ENCODE assay signal across 8 cellular contexts in genomic region chr1:108560143-108560429, GRCh38. TPM values are rescaled to one million over a fixed set of nuclear protein-coding genes. Genes with fewer than 3 reads are reported as not detected.
DNase-seq lines count a peak whose midpoint lies in the region; ATAC-seq lines count a peak whose summit lies in the region.

No MANE protein-coding gene starts in this region.

- H3K36me3 ChIP-seq in iPS DF 6.9 (ENCODE audit: control insufficient read depth, insufficient read depth, low read length) = no peaks in the 10 kb centered on the region

- H3K27ac Mint-ChIP-seq in activated CD4-positive, alpha-beta T cell treated with anti-CD3 and anti-CD28 coated beads, Interleukin-2, amount 10 ng/mL, durations not matched to agents 24 days and 14 days = peak overlapping the region; percentile 90
- peak overlapping the region; percentile 86 for H3K27ac Mint-ChIP-seq in activated CD4-positive, alpha-beta memory T cell treated with anti-CD3 and anti-CD28 coated beads, Interleukin-2, amount 10 ng/mL, durations not matched to agents 7 days and 5 days
- H3K27ac Mint-ChIP-seq in stimulated activated naive B cell treated with anti-CD40 and anti-IgM and Interleukin-4, amounts not matched to agents 10 μg/mL and 1 μg/mL and 100 μg/mL, for 72 hours = peak overlapping the region; percentile 96

- peak overlapping the region; percentile 93 for H3K4me3 Mint-ChIP-seq in activated CD4-positive, alpha-beta T cell treated with anti-CD3 and anti-CD28 coated beads, Interleukin-2, amount 10 ng/mL, durations not matched to agents 24 days and 14 days
- H3K4me3 Mint-ChIP-seq in activated CD4-positive, alpha-beta memory T cell treated with anti-CD3 and anti-CD28 coated beads, Interleukin-2, amount 10 ng/mL, durations not matched to agents 7 days and 5 days = peak overlapping the region; percentile 95
- peak overlapping the region; percentile 95 for H3K4me3 Mint-ChIP-seq in stimulated activated naive B cell treated with anti-CD40 and anti-IgM and Interleukin-4, amounts not matched to agents 10 μg/mL and 1 μg/mL and 100 μg/mL, for 72 hours

- peaks cover 1% of the 10 kb centered on the region; the same call in 1 of the 2 replicates for H3K4me1 ChIP-seq in iPS DF 6.9 (ENCODE audit: control insufficient read depth, insufficient read depth, low read length)

- POLR2A ChIA-PET in activated CD4-positive, alpha-beta memory T cell treated with anti-CD3 and anti-CD28 coated beads, Interleukin-2, amount 10 ng/mL, durations not matched to agents 7 days and 5 days (lab: Charles Lee) = interaction anchor here (0.6 to 4.2 kb wide), 16 partner anchors 9 to 402 kb away, joined by 3 to 78 read pairs (median 8); partner anchors contain the start of genes CLCC1, GPSM2, HENMT1 and PRPF38B

- H3K4me1 Mint-ChIP-seq in activated CD4-positive, alpha-beta T cell treated with anti-CD3 and anti-CD28 coated beads, Interleukin-2, amount 10 ng/mL, durations not matched to agents 24 days and 14 days = peaks cover 30% of the 10 kb centered on the region
- peaks cover 34% of the 10 kb centered on the region for H3K4me1 Mint-ChIP-seq in activated CD4-positive, alpha-beta memory T cell treated with anti-CD3 and anti-CD28 coated beads, Interleukin-2, amount 10 ng/mL, durations not matched to agents 7 days and 5 days
- peaks cover 11 to 32% of the 10 kb centered on the region in 2 donors for H3K4me1 Mint-ChIP-seq in stimulated activated naive B cell treated with anti-CD40 and anti-IgM and Interleukin-4, amounts not matched to agents 10 μg/mL and 1 μg/mL and 100 μg/mL, for 72 hours

- ATAC-seq in HG03095 (IDR thresholded peaks at IDR 0.05; ENCODE audit: unreplicated experiment) = peak; percentile 27
- ATAC-seq in stimulated activated naive B cell treated with anti-CD40 and anti-IgM and Interleukin-4, amounts not matched to agents 10 μg/mL and 1 μg/mL and 100 μg/mL, for 72 hours (replicated peaks) = peak; percentile 33 to 40

- peak overlapping the region; percentile 57 for H3K4me3 ChIP-seq in iPS DF 6.9 (ENCODE audit: low read length)

- intact Hi-C loops in activated CD4-positive, alpha-beta T cell treated with anti-CD3 and anti-CD28 coated beads, Interleukin-2, amount 10 ng/mL, durations not matched to agents 24 days and 14 days (cut with micrococcal nuclease) = loop anchor here (2.0 to 5.0 kb wide), 3 partner anchors 55 to 358 kb away; partner anchors contain the start of genes PRPF38B and SLC25A24

- no peak overlapping the region for H3K27ac ChIP-seq in iPS DF 6.9 (ENCODE audit: low read length)

- CTCF ChIA-PET in activated CD4-positive, alpha-beta memory T cell treated with anti-CD3 and anti-CD28 coated beads, Interleukin-2, amount 10 ng/mL, durations not matched to agents 7 days and 5 days (lab: Charles Lee) = interaction anchor here (0.6 to 6.0 kb wide), 26 partner anchors 8 to 778 kb away, joined by 3 to 105 read pairs (median 4); partner anchors contain the start of genes PRPF38B, SLC25A24 and STXBP3

- H3K9me3 ChIP-seq in iPS DF 6.9 (ENCODE audit: control insufficient read depth, insufficient read depth, low read length) = no peaks in the 10 kb centered on the region

- no CpG with 5 or more reads among the region's 46 CpGs for WGBS in iPS DF 6.9 (ENCODE audit: insufficient coverage, insufficient read length)

- no peaks in the 10 kb centered on the region for H3K36me3 Mint-ChIP-seq in activated CD4-positive, alpha-beta T cell treated with anti-CD3 and anti-CD28 coated beads, Interleukin-2, amount 10 ng/mL, durations not matched to agents 24 days and 14 days (ENCODE audit: low read depth)
- H3K36me3 Mint-ChIP-seq in activated CD4-positive, alpha-beta memory T cell treated with anti-CD3 and anti-CD28 coated beads, Interleukin-2, amount 10 ng/mL, durations not matched to agents 7 days and 5 days (ENCODE audit: low read depth) = peaks cover 3% of the 10 kb centered on the region
- peaks cover 10 to 13% of the 10 kb centered on the region in 2 donors for H3K36me3 Mint-ChIP-seq in stimulated activated naive B cell treated with anti-CD40 and anti-IgM and Interleukin-4, amounts not matched to agents 10 μg/mL and 1 μg/mL and 100 μg/mL, for 72 hours

- H3K27me3 ChIP-seq in iPS DF 6.9 (ENCODE audit: control insufficient read depth, insufficient read depth, low read length) = no peaks in the 10 kb centered on the region

- H3K9me3 Mint-ChIP-seq in activated CD4-positive, alpha-beta T cell treated with anti-CD3 and anti-CD28 coated beads, Interleukin-2, amount 10 ng/mL, durations not matched to agents 24 days and 14 days = no peaks in the 10 kb centered on the region
- H3K9me3 Mint-ChIP-seq in activated CD4-positive, alpha-beta memory T cell treated with anti-CD3 and anti-CD28 coated beads, Interleukin-2, amount 10 ng/mL, durations not matched to agents 7 days and 5 days = no peaks in the 10 kb centered on the region
- H3K9me3 Mint-ChIP-seq in stimulated activated naive B cell treated with anti-CD40 and anti-IgM and Interleukin-4, amounts not matched to agents 10 μg/mL and 1 μg/mL and 100 μg/mL, for 72 hours = no peaks in the 10 kb centered on the region

- no peak for DNase-seq in activated CD4-positive, alpha-beta T cell treated with anti-CD3 and anti-CD28 coated beads, Interleukin-2, amount 10 ng/mL, durations not matched to agents 24 days and 14 days
- no peak for DNase-seq in activated CD4-positive, alpha-beta T cell treated with anti-CD3 and anti-CD28 coated beads, Interleukin-2, amount 50 U/mL, for 4 hours
- DNase-seq in activated CD4-positive, alpha-beta memory T cell treated with anti-CD3 and anti-CD28 coated beads, Interleukin-2, amount 10 ng/mL, durations not matched to agents 7 days and 5 days = no peak
- no peak for DNase-seq in iPS DF 6.9 (ENCODE audit: low read depth, low spot score)
- DNase-seq in stimulated activated naive B cell treated with anti-CD40 and anti-IgM and Interleukin-4, amounts not matched to agents 10 μg/mL and 1 μg/mL and 100 μg/mL, for 72 hours = no peak
- no peak for DNase-seq in SKM-1 treated with dmso at 0.1 percent for 144 hours (lab: John Stamatoyannopoulos, UW; ENCODE audit: unreplicated experiment)
- DNase-seq in stimulated activated CD4-positive, alpha-beta T cell treated with anti-CD3 and anti-CD28 coated beads, Interleukin-4, amount 100 ng/mL, for 4 hours = no peak

- H3K27me3 Mint-ChIP-seq in activated CD4-positive, alpha-beta T cell treated with anti-CD3 and anti-CD28 coated beads, Interleukin-2, amount 10 ng/mL, durations not matched to agents 24 days and 14 days = peaks cover 4% of the 10 kb centered on the region
- peaks cover 8% of the 10 kb centered on the region for H3K27me3 Mint-ChIP-seq in activated CD4-positive, alpha-beta memory T cell treated with anti-CD3 and anti-CD28 coated beads, Interleukin-2, amount 10 ng/mL, durations not matched to agents 7 days and 5 days
- H3K27me3 Mint-ChIP-seq in stimulated activated naive B cell treated with anti-CD40 and anti-IgM and Interleukin-4, amounts not matched to agents 10 μg/mL and 1 μg/mL and 100 μg/mL, for 72 hours = no peaks in the 10 kb centered on the region

RNA-seq across cellular contexts. Expression of gene EEIG2, which starts 0.2 kb away (rescaled TPM):
- total RNA-seq in activated CD4-positive, alpha-beta T cell treated with anti-CD3 and anti-CD28 coated beads, Interleukin-2, amount 10 ng/mL, durations not matched to agents 24 days and 14 days = 13.4 and 14.0 TPM in 2 replicates
- 10 to 100 TPM; 22.6 to 23.6 TPM for total RNA-seq in activated CD4-positive, alpha-beta memory T cell treated with anti-CD3 and anti-CD28 coated beads, Interleukin-2, amount 10 ng/mL, durations not matched to agents 7 days and 5 days
